Comparison of ENCODE assay signal across 8 cellular contexts in genomic region chr1:109984456-109985250, GRCh38. TPM values are rescaled to one million over a fixed set of nuclear protein-coding genes. Genes with fewer than 3 reads are reported as not detected.
DNase-seq lines count a peak whose midpoint lies in the region; ATAC-seq and TF ChIP-seq lines count a peak whose summit lies in the region.

Gene AHCYL1 (plus strand): TSS chr1:109984765. CDS start chr1:109985053, 288 bp downstream.

- peak; percentile 86 for DNase-seq in Panc1 (ENCODE audit: low read depth, low spot score)
- peak; percentile 99 for DNase-seq in activated T-cell treated with anti-CD3 and anti-CD28 coated beads, Interleukin-2, amount 50 U/mL, for 4 hours
- DNase-seq in stimulated activated CD8-positive, alpha-beta memory T cell treated with anti-CD3 and anti-CD28 coated beads, Interleukin-7, amount 100 ng/mL, for 24 hours (ENCODE audit: low read depth): peak; percentile 97

- peaks cover 4% of the 10 kb centered on the region for H3K27me3 ChIP-seq in DOHH2 (ENCODE audit: control insufficient read depth, low read length)
- H3K27me3 ChIP-seq in KMS-11 (ENCODE audit: insufficient read depth, low read depth): no peaks in the 10 kb centered on the region
- H3K27me3 ChIP-seq in Panc1 (ENCODE audit: control insufficient read depth, insufficient read depth, low read length): no peaks in the 10 kb centered on the region
- H3K27me3 ChIP-seq in esophagus (ENCODE audit: control insufficient read depth in 1 of 2, insufficient read depth in 2 of 2, low read length in 2 of 2): no peaks in the 10 kb centered on the region
- H3K27me3 ChIP-seq in muscle layer of colon (ENCODE audit: control insufficient read depth in 1 of 2, insufficient read depth in 2 of 2, low read length in 2 of 2): no peaks in the 10 kb centered on the region

- TF ChIP-seq CTCF in DOHH2 (IDR thresholded peaks at IDR 0.05; ENCODE audit: low read depth, low read length, poor library complexity, severe bottlenecking): peak; percentile 97
- TF ChIP-seq CTCF in KMS-11 (conservative IDR thresholded peaks at IDR 0.05; ENCODE audit: low read depth, low read length): peak; percentile 99
- TF ChIP-seq CTCF in Panc1 (IDR thresholded peaks at IDR 0.05): peak; percentile 92

- CTCF ChIA-PET in Panc1 (lab: Charles Lee): interaction anchor here (0.9 to 2.9 kb wide), 14 partner anchors 24 to 344 kb away, joined by 3 to 53 read pairs (median 6); no protein-coding TSS in a partner anchor

- ATAC-seq in GM21737 (IDR thresholded peaks at IDR 0.05; ENCODE audit: unreplicated experiment): peak; percentile 96
- peak; percentile 95 for ATAC-seq in Panc1
- peak; percentile 97 to 98 for ATAC-seq in activated T-cell treated with anti-CD3 and anti-CD28 coated beads, Interleukin-2, amount 50 U/mL, for 4 hours

- peaks cover 32% of the 10 kb centered on the region for H3K4me1 Mint-ChIP-seq in activated T-cell treated with anti-CD3 and anti-CD28 coated beads, Interleukin-2, amount 50 U/mL, for 4 hours (ENCODE audit: low read depth)

- H3K9ac ChIP-seq in KMS-11: peak within 1 kb of the TSS; percentile 80
- peak within 1 kb of the TSS; percentile 90 for H3K9ac ChIP-seq in muscle layer of colon (ENCODE audit: low read length)

- H3K9me3 ChIP-seq in DOHH2 (ENCODE audit: control insufficient read depth, insufficient read depth, low read length) (no peaks in the 10 kb centered on the region), Panc1 (ENCODE audit: control insufficient read depth, insufficient read depth, low read depth, low read length) (no peaks in the 10 kb centered on the region), esophagus (ENCODE audit: control insufficient read depth in 2 of 2, insufficient read depth in 1 of 2, low read depth in 1 of 2, low read length in 1 of 2) (peaks cover 0 to 3% of the 10 kb centered on the region in 2 donors), muscle layer of colon (ENCODE audit: low read length) (no peaks in the 10 kb centered on the region)

- intact Hi-C loops in Panc1 (cut with micrococcal nuclease; ENCODE audit: unreplicated experiment): loop anchor here (1.0 to 10.0 kb wide), 4 partner anchors 52 to 440 kb away; partner anchors contain the start of gene GNAI3

- H3K4me3 ChIP-seq in DOHH2 (ENCODE audit: low read length): peak within 1 kb of the TSS; percentile 91
- peak within 1 kb of the TSS; percentile 96 for H3K4me3 ChIP-seq in KMS-11 (IDR thresholded peaks at IDR 0.05; ENCODE audit: insufficient read depth, low read depth, low read length)
- peak within 1 kb of the TSS; percentile 88 to 90 for H3K4me3 ChIP-seq in Panc1 (ENCODE audit: low read depth in 2 of 2, low read length in 2 of 2)
- H3K4me3 ChIP-seq in esophagus (ENCODE audit: low read depth in 1 of 2, low read length in 2 of 2): peak within 1 kb of the TSS; percentile 78 to 82
- H3K4me3 ChIP-seq in muscle layer of colon (ENCODE audit: low read depth in 1 of 2, low read length in 2 of 2): peak within 1 kb of the TSS; percentile 87 to 98

- H4K20me1 ChIP-seq in DOHH2 (ENCODE audit: control insufficient read depth, insufficient read depth, low read depth, low read length): 0 out of 2 replicates have a peak, but pooled peaks cover 8% of the 10 kb centered on the region
- H4K20me1 ChIP-seq in KMS-11 (ENCODE audit: insufficient read depth): no peaks in the 10 kb centered on the region

- H3K4me1 ChIP-seq in DOHH2 (ENCODE audit: control insufficient read depth, low read length) (peaks cover 30% of the 10 kb centered on the region), KMS-11 (ENCODE audit: low read depth, poor library complexity, severe bottlenecking) (peaks cover 57% of the 10 kb centered on the region), Panc1 (ENCODE audit: control insufficient read depth, insufficient read depth, low read length) (peaks cover 52% of the 10 kb centered on the region), esophagus (ENCODE audit: control insufficient read depth in 2 of 2, insufficient read depth in 2 of 2, low read length in 1 of 2) (peaks cover 0 to 12% of the 10 kb centered on the region in 2 donors), muscle layer of colon (ENCODE audit: insufficient read depth, low read length) (peaks cover 47% of the 10 kb centered on the region)

- 0 to 1% methylated on average over 61 to 79 of the region's 79 CpGs for WGBS in esophagus, 2 donors

- H3F3A ChIP-seq in DOHH2 (ENCODE audit: control insufficient read depth, insufficient read depth): no peaks in the 10 kb centered on the region

- no peaks in the 10 kb centered on the region for H3K27me3 Mint-ChIP-seq in activated T-cell treated with anti-CD3 and anti-CD28 coated beads, Interleukin-2, amount 50 U/mL, for 4 hours (ENCODE audit: low read depth)

- H3K27ac ChIP-seq in DOHH2 (ENCODE audit: low read depth, low read length) (no peak within 1 kb of the TSS), KMS-11 (peak within 1 kb of the TSS; percentile 22), Panc1 (ENCODE audit: low read length) (peak within 1 kb of the TSS; percentile 95), esophagus (ENCODE audit: low read depth in 2 of 2, low read length in 1 of 2) (peak within 1 kb of the TSS; percentile 93 to 94), muscle layer of colon (ENCODE audit: low read depth, low read length) (peak within 1 kb of the TSS; percentile 94)

- peak within 1 kb of the TSS; percentile 81 for H2AFZ ChIP-seq in KMS-11 (ENCODE audit: low read depth)

- in situ Hi-C loops in Panc1 (cut with HindIII; ENCODE audit: low pct_unique_long_range_greater_than_20kb, low sequenced_read_pairs): no loop called here

- no peaks in the 10 kb centered on the region for H3K9me2 ChIP-seq in DOHH2 (replicated peaks; ENCODE audit: control insufficient read depth, low read length)

- no TSS peak for BruUV-seq in Panc1 (replicated peaks; lab: Mats Ljungman, UMichigan)

- H3K36me3 Mint-ChIP-seq in activated T-cell treated with anti-CD3 and anti-CD28 coated beads, Interleukin-2, amount 50 U/mL, for 4 hours (ENCODE audit: insufficient read depth): peaks cover 8% of the 10 kb centered on the region

- H3K9me3 Mint-ChIP-seq in activated T-cell treated with anti-CD3 and anti-CD28 coated beads, Interleukin-2, amount 50 U/mL, for 4 hours: no peaks in the 10 kb centered on the region

- POLR2A ChIA-PET in Panc1 (lab: Charles Lee): interaction anchor here (0.7 to 1.6 kb wide), 6 partner anchors 24 to 208 kb away, joined by 3 to 6 read pairs (median 4); no protein-coding TSS in a partner anchor

- H3K4me2 ChIP-seq in DOHH2 (ENCODE audit: low read length) (peak within 1 kb of the TSS; percentile 92), KMS-11 (peak within 1 kb of the TSS; percentile 100)

- H3K4me3 Mint-ChIP-seq in activated T-cell treated with anti-CD3 and anti-CD28 coated beads, Interleukin-2, amount 50 U/mL, for 4 hours: peak within 1 kb of the TSS; percentile 99

- H3K36me3 ChIP-seq in DOHH2 (ENCODE audit: control insufficient read depth, low read length) (peaks cover 17% of the 10 kb centered on the region), KMS-11 (ENCODE audit: insufficient read depth) (no peaks in the 10 kb centered on the region), Panc1 (ENCODE audit: control insufficient read depth, insufficient read depth, low read length) (peaks cover 4% of the 10 kb centered on the region), esophagus (ENCODE audit: control insufficient read depth in 2 of 2, insufficient read depth in 2 of 2, low read length in 1 of 2) (no peaks in the 10 kb centered on the region), muscle layer of colon (ENCODE audit: insufficient read depth, low read length) (peaks cover 3% of the 10 kb centered on the region)

- H3K79me2 ChIP-seq in DOHH2 (ENCODE audit: control insufficient read depth, low read length) (peaks cover 44% of the 10 kb centered on the region), KMS-11 (ENCODE audit: insufficient read depth, low read depth) (peaks cover 34% of the 10 kb centered on the region; the same call in 1 of the 2 replicates)

RNA-seq across cellular contexts. Expression of gene AHCYL1, which starts in this region (rescaled TPM):
- 174 TPM for total RNA-seq in Panc1 (2021; ENCODE audit: unreplicated experiment)
- polyA plus RNA-seq in Panc1 (2012; ENCODE audit: insufficient read length): 148 TPM
- total RNA-seq in activated T-cell treated with anti-CD3 and anti-CD28 coated beads, Interleukin-2, amount 50 U/mL, for 4 hours: 10 to 100 TPM; 45.4 to 48.3 (median 48.2) TPM
- polyA plus RNA-seq in esophagus: 10 to 100 TPM; 22.6 to 34.7 TPM
